ENCODE assay signal across 14 cellular contexts in genomic region chr3:157502916-157503620, GRCh38. TPM values are rescaled to one million over a fixed set of nuclear protein-coding genes. Genes with fewer than 3 reads are reported as not detected.
DNase-seq lines count a peak whose midpoint lies in the region; ATAC-seq, FAIRE-seq and TF ChIP-seq lines count a peak whose summit lies in the region.
"Had no signal": no experiment of that assay in that cellular context is flagged by ENCODE, and none has a peak within 500 bp of the region (broad histone marks: within the 10 kb centered on the region; RNA-seq: fewer than 3 reads in every experiment).

Gene VEPH1 (minus strand): TSS chr3:157503416. CDS start chr3:157495349, 8,067 bp downstream.

- H3K4me3 ChIP-seq in brain microvascular endothelial cell (ENCODE audit: low read depth, low read length) (no peak within 1 kb of the TSS), retinal pigment epithelial cell (ENCODE audit: low read length) (peak within 1 kb of the TSS; percentile 17), dorsolateral prefrontal cortex (no peak within 1 kb of the TSS)
- no peak within 1 kb of the TSS for H3K4me3 ChIP-seq in effector memory CD4-positive, alpha-beta T cell (ENCODE audit: insufficient read depth, low read depth, low read length, poor library complexity, severe bottlenecking)

- H3K4me3 Mint-ChIP-seq in natural killer cell treated with Interleukin-12 subunit alpha and Interleukin-12 subunit beta and Interleukin-15 and Interleukin-18, amount 100 ng/mL, for 72 hours = no peak within 1 kb of the TSS
- H3K4me3 Mint-ChIP-seq: stimulated activated naive B cell treated with anti-CD40 and anti-IgM and Interleukin-4, amounts not matched to agents 10 μg/mL and 1 μg/mL and 100 μg/mL, for 72 hours had no signal

- H3K4me1 ChIP-seq in effector memory CD4-positive, alpha-beta T cell (ENCODE audit: control insufficient read depth, insufficient read depth, low read length, poor library complexity, severe bottlenecking) = no peaks in the 10 kb centered on the region

- peak; percentile 86 for DNase-seq in HCEC 1CT
- DNase-seq in brain microvascular endothelial cell = peak; percentile 66
- DNase-seq in islet precursor cell = peak; percentile 81
- no peak for DNase-seq in retinal pigment epithelial cell (ENCODE audit: low read depth)
- no peak for DNase-seq in natural killer cell treated with Interleukin-12 subunit alpha and Interleukin-12 subunit beta and Interleukin-15 and Interleukin-18, amount 100 ng/mL, for 72 hours (ENCODE audit: low spot score)
- no peak for DNase-seq in HTR-8/SVneo (ENCODE audit: insufficient read length, low spot score)
- DNase-seq in dorsolateral prefrontal cortex = no peak
- DNase-seq in effector memory CD4-positive, alpha-beta T cell = no peak
- DNase-seq: activated CD8-positive, alpha-beta memory T cell treated with anti-CD3 and anti-CD28 coated beads, Interleukin-2, amount 50 U/mL, for 48 hours; amniotic stem cell; CD4-positive, CD25-positive, alpha-beta regulatory T cell; foreskin melanocyte; NCI-H1417 treated with DMSO at 0.1 percent for 48 hours; stimulated activated naive B cell treated with anti-CD40 and anti-IgM and Interleukin-4, amounts not matched to agents 10 μg/mL and 1 μg/mL and 100 μg/mL, for 72 hours had no signal

- intact Hi-C loops in dorsolateral prefrontal cortex (cut with DNase I) = no loop called here

- peaks cover 9% of the 10 kb centered on the region for H3K9me3 Mint-ChIP-seq in natural killer cell treated with Interleukin-12 subunit alpha and Interleukin-12 subunit beta and Interleukin-15 and Interleukin-18, amount 100 ng/mL, for 72 hours
- H3K9me3 Mint-ChIP-seq: stimulated activated naive B cell treated with anti-CD40 and anti-IgM and Interleukin-4, amounts not matched to agents 10 μg/mL and 1 μg/mL and 100 μg/mL, for 72 hours had no signal

- no peaks in the 10 kb centered on the region for H3K36me3 Mint-ChIP-seq in natural killer cell treated with Interleukin-12 subunit alpha and Interleukin-12 subunit beta and Interleukin-15 and Interleukin-18, amount 100 ng/mL, for 72 hours
- H3K36me3 Mint-ChIP-seq: CD4-positive, CD25-positive, alpha-beta regulatory T cell; stimulated activated naive B cell treated with anti-CD40 and anti-IgM and Interleukin-4, amounts not matched to agents 10 μg/mL and 1 μg/mL and 100 μg/mL, for 72 hours had no signal

- no peaks in the 10 kb centered on the region for H3K4me1 Mint-ChIP-seq in natural killer cell treated with Interleukin-12 subunit alpha and Interleukin-12 subunit beta and Interleukin-15 and Interleukin-18, amount 100 ng/mL, for 72 hours (ENCODE audit: low read depth in 2 of 2)
- H3K4me1 Mint-ChIP-seq: CD4-positive, CD25-positive, alpha-beta regulatory T cell had no signal

- H3K27ac ChIP-seq in brain microvascular endothelial cell = no peak within 1 kb of the TSS
- H3K27ac ChIP-seq in dorsolateral prefrontal cortex = no peak within 1 kb of the TSS
- H3K27ac ChIP-seq in effector memory CD4-positive, alpha-beta T cell (ENCODE audit: insufficient read depth, low read length, poor library complexity, severe bottlenecking) = no peak within 1 kb of the TSS

- H3K27me3 Mint-ChIP-seq in natural killer cell treated with Interleukin-12 subunit alpha and Interleukin-12 subunit beta and Interleukin-15 and Interleukin-18, amount 100 ng/mL, for 72 hours = peaks cover 12 to 23% of the 10 kb centered on the region in 2 donors

- no peak for TF ChIP-seq CTCF in brain microvascular endothelial cell (IDR thresholded peaks at IDR 0.05; ENCODE audit: low read depth, low read length, missing control alignments)
- TF ChIP-seq CTCF in retinal pigment epithelial cell (conservative IDR thresholded peaks at IDR 0.05; ENCODE audit: low read depth, low read length) = no peak
- TF ChIP-seq CTCF in dorsolateral prefrontal cortex (IDR thresholded peaks at IDR 0.05 in 54 of 56, conservative IDR thresholded peaks at IDR 0.05 in 2 of 56; ENCODE audit: low read depth in 1 of 56, partially characterized antibody in 56 of 56) = no peak

- H3K9me3 ChIP-seq in effector memory CD4-positive, alpha-beta T cell (ENCODE audit: control insufficient read depth, low read length) = no peaks in the 10 kb centered on the region

- FAIRE-seq in HTR-8/SVneo (lab: Jason Lieb, UNC) = no peak

- ATAC-seq in natural killer cell treated with Interleukin-12 subunit alpha and Interleukin-12 subunit beta and Interleukin-15 and Interleukin-18, amount 100 ng/mL, for 72 hours = no peak
- ATAC-seq: stimulated activated naive B cell treated with anti-CD40 and anti-IgM and Interleukin-4, amounts not matched to agents 10 μg/mL and 1 μg/mL and 100 μg/mL, for 72 hours had no signal

- no peak within 1 kb of the TSS for H3K27ac Mint-ChIP-seq in natural killer cell treated with Interleukin-12 subunit alpha and Interleukin-12 subunit beta and Interleukin-15 and Interleukin-18, amount 100 ng/mL, for 72 hours
- H3K27ac Mint-ChIP-seq: CD4-positive, CD25-positive, alpha-beta regulatory T cell; stimulated activated naive B cell treated with anti-CD40 and anti-IgM and Interleukin-4, amounts not matched to agents 10 μg/mL and 1 μg/mL and 100 μg/mL, for 72 hours had no signal

- in situ Hi-C loops in brain microvascular endothelial cell (cut with HindIII; ENCODE audit: low pct_ligation_motif_present, low sequenced_read_pairs) = no loop called here

- no peaks in the 10 kb centered on the region for H3K36me3 ChIP-seq in brain microvascular endothelial cell (replicated peaks)
- no peaks in the 10 kb centered on the region for H3K36me3 ChIP-seq in effector memory CD4-positive, alpha-beta T cell (ENCODE audit: control insufficient read depth, insufficient read depth, low read length)

- no peaks in the 10 kb centered on the region for H3K27me3 ChIP-seq in brain microvascular endothelial cell (replicated peaks)
- H3K27me3 ChIP-seq in dorsolateral prefrontal cortex = peaks cover 0 to 75% (median 42%) of the 10 kb centered on the region in 45 donors
- no peaks in the 10 kb centered on the region for H3K27me3 ChIP-seq in effector memory CD4-positive, alpha-beta T cell (replicated peaks; ENCODE audit: control insufficient read depth, insufficient read depth, low read length, poor library complexity, severe bottlenecking)

RNA-seq across cellular contexts. Expression of gene VEPH1, which starts in this region (rescaled TPM):
- not detected for total RNA-seq in natural killer cell treated with Interleukin-12 subunit alpha and Interleukin-12 subunit beta and Interleukin-15 and Interleukin-18, amount 100 ng/mL, for 72 hours
- 1 to 10 TPM in 47 of 120 experiments, under 1 TPM in 47, not detected in 26; 0.10 to 3.0 (median 0.98) TPM for total RNA-seq in dorsolateral prefrontal cortex

Comparison
In these comparisons a context has a peak if more than half of its experiments do, and no peak if none do; other contexts are left out.
1. DNase-seq: peak in HCEC 1CT (single experiment), brain microvascular endothelial cell (single experiment) and islet precursor cell (single experiment); none in retinal pigment epithelial cell (single experiment), natural killer cell treated with Interleukin-12 subunit alpha and Interleukin-12 subunit beta and Interleukin-15 and Interleukin-18, amount 100 ng/mL, for 72 hours (single experiment), HTR-8/SVneo (single experiment), dorsolateral prefrontal cortex (0 of 10) and effector memory CD4-positive, alpha-beta T cell (0 of 3).